29 cellular contexts compared by ENCODE assay signal in the genomic region with DNA sequence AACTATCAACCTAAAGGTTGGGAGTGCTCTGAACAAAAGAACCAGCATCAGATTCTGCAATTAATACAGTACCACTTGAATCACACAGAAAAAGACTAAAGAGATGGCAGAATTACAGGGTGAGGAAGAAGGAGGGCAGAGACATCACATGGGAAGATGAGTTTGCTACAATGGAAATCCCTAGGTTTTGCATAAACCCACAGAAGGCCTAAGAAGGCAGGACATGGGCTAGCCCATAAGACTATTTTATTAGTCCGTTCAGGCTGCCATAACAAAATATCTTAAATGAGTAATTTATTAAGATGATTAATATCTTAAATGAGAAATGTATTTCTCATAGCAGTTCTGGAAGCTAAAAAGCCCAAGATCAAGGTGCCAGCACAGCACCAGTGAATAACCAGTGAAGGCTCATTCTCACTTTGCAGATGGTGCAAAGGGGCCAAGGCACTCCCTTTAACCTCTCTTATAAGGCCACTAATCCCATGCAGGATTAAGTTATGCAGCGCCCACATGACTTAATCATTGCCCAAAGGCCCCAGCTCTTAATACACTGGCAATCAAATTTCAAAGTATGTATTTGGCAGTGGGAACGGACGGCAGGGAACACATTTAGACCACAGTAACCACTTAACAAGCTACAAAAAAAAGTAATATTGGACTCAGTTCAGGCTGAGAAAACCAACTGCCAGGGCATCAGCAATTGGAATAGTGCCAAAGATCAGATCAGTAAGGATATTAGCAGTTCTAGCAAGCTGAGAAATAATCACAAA.
A peak's percentile ranks its signal among the peaks of the same experiment; 100 is the strongest.
DNase-seq lines count a peak whose midpoint lies in the region; ATAC-seq, FAIRE-seq and TF ChIP-seq lines count a peak whose summit lies in the region.
"Had no signal": no experiment of that assay in that cellular context is flagged by ENCODE, and none has a peak within 500 bp of the region (broad histone marks: within the 10 kb centered on the region; RNA-seq: fewer than 3 reads in every experiment).

No MANE protein-coding gene starts in this region.

- no peaks in the 10 kb centered on the region for H3K27me3 ChIP-seq in WERI-Rb-1 (ENCODE audit: insufficient read depth, low read depth, severe bottlenecking)
- H3K27me3 ChIP-seq: BLaER1 treated with 17β-estradiol and CSF1 and Interleukin-3, amounts not matched to agents 10 nM and 100 nM; hepatocyte; pancreas; Peyer's patch; stomach; upper lobe of left lung had no signal

- peak overlapping the region; percentile 2; the same call in 1 of the 2 replicates for H3K27ac ChIP-seq in WERI-Rb-1
- H3K27ac ChIP-seq: BLaER1 treated with 17β-estradiol and CSF1 and Interleukin-3, amounts not matched to agents 10 nM and 100 nM; hepatocyte; KMS-11; left ventricle myocardium inferior; pancreas; Peyer's patch; stomach; upper lobe of left lung had no signal

- peaks cover 22% of the 10 kb centered on the region for H3K36me3 ChIP-seq in WERI-Rb-1
- H3K36me3 ChIP-seq: HAP-1, left ventricle myocardium inferior, pancreas, Peyer's patch, stomach, upper lobe of left lung had no signal

- TF ChIP-seq CTCF in D721Med (IDR thresholded peaks at IDR 0.05; ENCODE audit: insufficient read depth, missing control alignments) (no peak), WERI-Rb-1 (IDR thresholded peaks at IDR 0.05; ENCODE audit: low read depth, low read length) (no peak)

- peak; percentile 53 for ATAC-seq in GM18511 (IDR thresholded peaks at IDR 0.05; ENCODE audit: unreplicated experiment)
- ATAC-seq in HG03378 (IDR thresholded peaks at IDR 0.05; ENCODE audit: unreplicated experiment) = peak; percentile 57
- ATAC-seq in GM19455 (IDR thresholded peaks at IDR 0.05; ENCODE audit: unreplicated experiment) = no peak
- no peak for ATAC-seq in GM18517 (IDR thresholded peaks at IDR 0.05; ENCODE audit: unreplicated experiment)
- ATAC-seq: activated CD8-positive, alpha-beta memory T cell treated with anti-CD3 and anti-CD28 coated beads, Interleukin-2, amount 10 ng/mL, durations not matched to agents 7 days and 5 days; pancreas; sciatic nerve; T-helper 17 cell had no signal

- peak; percentile 28 for DNase-seq in D721Med (ENCODE audit: insufficient read length, low spot score)
- DNase-seq in WERI-Rb-1 = peak; percentile 58
- DNase-seq in DMS153 treated with DMSO at 0.1 percent for 48 hours (lab: John Stamatoyannopoulos, UW; ENCODE audit: unreplicated experiment) = no peak
- DNase-seq in superior temporal gyrus (ENCODE audit: extremely low spot score) = no peak
- DNase-seq: ACHN; activated CD4-positive, alpha-beta T cell treated with anti-CD3 and anti-CD28 coated beads for 48 hours; activated CD8-positive, alpha-beta memory T cell treated with anti-CD3 and anti-CD28 coated beads, Interleukin-2, amount 10 ng/mL, durations not matched to agents 7 days and 5 days; activated naive CD8-positive, alpha-beta T cell treated with anti-CD3 and anti-CD28 coated beads, Interleukin-2, amount 10 ng/mL, durations not matched to agents 7 days and 5 days; effector CD8-positive, alpha-beta T cell; foreskin melanocyte; left ventricle myocardium inferior; NCI-H1930; NK-92 treated with Interleukin-12 subunit alpha and Interleukin-12 subunit beta, amount 100 ng/mL, for 24 hours; pancreas; Peyer's patch; stimulated activated CD4-positive, alpha-beta T cell treated with anti-CD3 and anti-CD28 coated beads, Interleukin-15, amount 100 ng/mL, for 24 hours; stomach; T-helper 17 cell; upper lobe of left lung had no signal

- no peak overlapping the region for H3K4me3 ChIP-seq in WERI-Rb-1 (ENCODE audit: low read depth, low read length)
- H3K4me3 ChIP-seq: BLaER1 treated with 17β-estradiol and CSF1 and Interleukin-3, amounts not matched to agents 10 nM and 100 nM; HAP-1; hepatocyte; left ventricle myocardium inferior; pancreas; Peyer's patch; stomach; upper lobe of left lung had no signal

- FAIRE-seq in D721Med (lab: Jason Lieb, UNC) = no peak
- FAIRE-seq: G401.6, pancreas had no signal

- no peaks in the 10 kb centered on the region for H3K9me3 ChIP-seq in WERI-Rb-1 (ENCODE audit: severe bottlenecking)
- H3K9me3 ChIP-seq: HAP-1, left ventricle myocardium inferior, pancreas, Peyer's patch, stomach, upper lobe of left lung had no signal

Comparison
In these comparisons a context has a peak if more than half of its experiments do, and no peak if none do; other contexts are left out.
1. DNase-seq: peak in D721Med (single experiment) and WERI-Rb-1 (single experiment); none in DMS153 treated with DMSO at 0.1 percent for 48 hours (single experiment) and superior temporal gyrus (single experiment).
2. ATAC-seq: peak in GM18511 (single experiment) and HG03378 (single experiment); none in GM19455 (single experiment) and GM18517 (single experiment).